ENCODE assay signal across 21 cellular contexts in the genomic region with DNA sequence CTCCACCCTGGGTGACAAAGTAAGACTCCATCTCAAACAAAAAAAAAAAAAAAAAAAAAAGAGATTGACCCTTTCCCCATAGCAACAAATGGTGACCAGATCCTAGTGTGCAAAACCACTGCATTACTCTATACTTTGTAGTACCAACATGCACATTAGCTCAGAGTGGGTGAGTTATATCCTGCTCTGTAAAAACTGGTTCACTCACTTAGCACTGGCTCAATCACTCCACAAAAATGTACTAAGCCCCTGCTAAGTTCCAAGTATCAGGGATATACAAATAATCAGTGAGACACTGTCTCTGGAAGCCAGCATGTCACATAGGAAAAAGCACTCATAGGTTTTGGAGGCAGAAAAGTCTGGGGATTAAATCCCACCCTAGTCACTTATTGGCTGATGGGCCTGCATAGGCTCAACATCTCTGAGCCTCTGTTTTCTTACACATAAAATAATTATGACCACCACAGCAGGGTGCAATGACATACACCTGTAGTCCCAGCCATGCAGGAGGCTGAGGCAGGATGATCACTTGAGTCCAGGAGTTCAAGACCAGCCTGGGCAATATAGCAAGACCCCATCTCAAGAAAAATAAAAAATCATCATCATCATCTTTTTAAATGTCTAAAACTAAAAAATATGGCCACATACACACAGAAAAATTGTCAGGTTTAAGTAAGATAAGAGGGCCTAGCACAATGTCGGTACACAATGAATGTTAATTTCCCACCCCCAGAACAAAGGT. TPM values are rescaled to one million over a fixed set of nuclear protein-coding genes. Genes with fewer than 3 reads are reported as not detected.
A peak's percentile ranks its signal among the peaks of the same experiment; 100 is the strongest.
DNase-seq lines count a peak whose midpoint lies in the region; ATAC-seq and TF ChIP-seq lines count a peak whose summit lies in the region.
"Had no signal": no experiment of that assay in that cellular context is flagged by ENCODE, and none has a peak within 500 bp of the region (broad histone marks: within the 10 kb centered on the region; RNA-seq: fewer than 3 reads in every experiment).

No MANE protein-coding gene starts in this region.

- no peak overlapping the region for H2AFZ ChIP-seq in mammary epithelial cell (ENCODE audit: low read depth, low read length)
- H2AFZ ChIP-seq in smooth muscle cell (ENCODE audit: low read depth) = no peak overlapping the region

- no peaks in the 10 kb centered on the region for H3K4me1 Mint-ChIP-seq in MCF 10A (ENCODE audit: insufficient read depth, unreplicated experiment)

- H4K20me1 ChIP-seq in mammary epithelial cell (ENCODE audit: insufficient read depth, low read length) (no peaks in the 10 kb centered on the region), smooth muscle cell (ENCODE audit: low read depth) (peaks cover 97% of the 10 kb centered on the region)

- H3K79me2 ChIP-seq in mammary epithelial cell (ENCODE audit: insufficient read depth, low read length) = peaks cover 70% of the 10 kb centered on the region
- H3K79me2 ChIP-seq in smooth muscle cell (ENCODE audit: low read depth) = peaks cover 93% of the 10 kb centered on the region

- H3K9ac ChIP-seq in mammary epithelial cell (ENCODE audit: insufficient read depth, low read length) (no peak overlapping the region), smooth muscle cell (ENCODE audit: low read depth) (no peak overlapping the region)
- H3K9ac ChIP-seq: KMS-11 had no signal

- H3K27me3 Mint-ChIP-seq in MCF 10A (ENCODE audit: insufficient read depth, unreplicated experiment) = no peaks in the 10 kb centered on the region
- H3K27me3 Mint-ChIP-seq: activated CD4-positive, alpha-beta memory T cell treated with anti-CD3 and anti-CD28 coated beads for 36 hours; CD4-positive, alpha-beta T cell had no signal

- TF ChIP-seq CTCF in mammary epithelial cell (conservative IDR thresholded peaks at IDR 0.05 in 1 of 2, IDR thresholded peaks at IDR 0.05 in 1 of 2; ENCODE audit: extremely low read depth in 1 of 2, insufficient read depth in 1 of 2, low read depth in 1 of 2, low read length in 2 of 2) = no peak
- no peak for TF ChIP-seq CTCF in MCF 10A (IDR thresholded peaks at IDR 0.05; ENCODE audit: unreplicated experiment)
- no peak for TF ChIP-seq CTCF in epithelial cell of esophagus (IDR thresholded peaks at IDR 0.05; ENCODE audit: insufficient read depth, low read depth, low read length, missing control alignments)
- TF ChIP-seq CTCF in smooth muscle cell (IDR thresholded peaks at IDR 0.05; ENCODE audit: borderline replicate concordance, insufficient read depth, poor library complexity, severe bottlenecking) = no peak

- DNase-seq in mammary epithelial cell = peak; percentile 70
- DNase-seq in MCF 10A (ENCODE audit: unreplicated experiment) = no peak
- DNase-seq in RKO (ENCODE audit: low spot score) = peak; percentile 65
- DNase-seq in epithelial cell of esophagus (ENCODE audit: low read depth) = peak; percentile 84
- no peak for DNase-seq in smooth muscle cell (lab: John Stamatoyannopoulos, UW; ENCODE audit: unreplicated experiment)
- DNase-seq in NCI-H748 (lab: John Stamatoyannopoulos, UW; ENCODE audit: unreplicated experiment) = no peak
- DNase-seq: activated CD4-positive, alpha-beta memory T cell treated with anti-CD3 and anti-CD28 coated beads for 36 hours; activated naive CD4-positive, alpha-beta T cell treated with anti-CD3 and anti-CD28 coated beads for 36 hours; activated T-cell treated with anti-CD3 and anti-CD28 coated beads, Interleukin-2, amount 50 U/mL, for 1 hour; CD4-positive, alpha-beta T cell; hypothalamus; NCI-H1417 treated with DMSO at 0.1 percent for 48 hours; NCI-H2171 treated with DMSO at 0.1 percent for 48 hours; stomach; upper lobe of right lung had no signal

- no peak overlapping the region for H3K4me3 Mint-ChIP-seq in MCF 10A (ENCODE audit: unreplicated experiment)
- H3K4me3 Mint-ChIP-seq: activated CD4-positive, alpha-beta memory T cell treated with anti-CD3 and anti-CD28 coated beads for 36 hours; activated naive CD4-positive, alpha-beta T cell treated with anti-CD3 and anti-CD28 coated beads for 36 hours; CD4-positive, alpha-beta T cell; mesothelial cell of epicardium had no signal

- H3K4me2 ChIP-seq in mammary epithelial cell (ENCODE audit: insufficient read depth, low read depth, low read length) = no peak overlapping the region
- peak overlapping the region; percentile 20 for H3K4me2 ChIP-seq in smooth muscle cell
- H3K4me2 ChIP-seq: KMS-11 had no signal

- BruUV-seq in mammary epithelial cell (replicated peaks; lab: Mats Ljungman, UMichigan) = no TSS peak
- no TSS peak for BruUV-seq in MCF 10A (replicated peaks; lab: Mats Ljungman, UMichigan)

- CTCF ChIA-PET in mammary epithelial cell (lab: Charles Lee; ENCODE audit: low non-redundant PET) (interaction anchor here (0.6 kb wide), 1 partner anchor 16 kb away, joined by 23 read pairs; no protein-coding TSS in a partner anchor), MCF 10A (lab: Yijun Ruan, JAX) (no interaction called here)

- ATAC-seq in GM21717 (IDR thresholded peaks at IDR 0.05; ENCODE audit: unreplicated experiment) (no peak), GM21528 (IDR thresholded peaks at IDR 0.05; ENCODE audit: low FRiP score, unreplicated experiment) (no peak)
- ATAC-seq: upper lobe of right lung had no signal

- H3K4me3 ChIP-seq in mammary epithelial cell (replicated peaks in 1 of 3; ENCODE audit: insufficient read depth in 1 of 3, low read depth in 2 of 3, low read length in 3 of 3) (no peak overlapping the region), epithelial cell of esophagus (ENCODE audit: low read length) (no peak overlapping the region), smooth muscle cell (no peak overlapping the region)
- H3K4me3 ChIP-seq: breast epithelium, stomach, upper lobe of right lung had no signal

- POLR2A ChIA-PET in MCF 10A (lab: Yijun Ruan, JAX) = no interaction called here

- dilution Hi-C loops in mammary epithelial cell (cut with HindIII; ENCODE audit: low sequenced_read_pairs) = no loop called here

- H3K4me1 ChIP-seq in mammary epithelial cell (ENCODE audit: insufficient read depth, low read length) (peaks cover 8% of the 10 kb centered on the region), smooth muscle cell (ENCODE audit: low read depth) (no peaks in the 10 kb centered on the region)
- H3K4me1 ChIP-seq: breast epithelium, stomach, upper lobe of right lung had no signal

- H3K36me3 ChIP-seq in mammary epithelial cell (ENCODE audit: insufficient read depth, low read length) = no peaks in the 10 kb centered on the region
- no peaks in the 10 kb centered on the region for H3K36me3 ChIP-seq in smooth muscle cell (ENCODE audit: low read depth)
- H3K36me3 ChIP-seq: breast epithelium, stomach, upper lobe of right lung had no signal

- intact Hi-C loops in mammary epithelial cell (cut with micrococcal nuclease) = no loop called here
- intact Hi-C loops in MCF 10A (cut with micrococcal nuclease) = no loop called here

- no peak overlapping the region for H3K27ac Mint-ChIP-seq in MCF 10A (ENCODE audit: low read depth, unreplicated experiment)
- H3K27ac Mint-ChIP-seq: activated CD4-positive, alpha-beta memory T cell treated with anti-CD3 and anti-CD28 coated beads for 36 hours; activated naive CD4-positive, alpha-beta T cell treated with anti-CD3 and anti-CD28 coated beads for 36 hours; CD4-positive, alpha-beta T cell; mesothelial cell of epicardium had no signal

- H3K36me3 Mint-ChIP-seq in MCF 10A (ENCODE audit: insufficient read depth, unreplicated experiment) = peaks cover 4% of the 10 kb centered on the region

- H3K9me3 Mint-ChIP-seq in MCF 10A (ENCODE audit: unreplicated experiment) = no peaks in the 10 kb centered on the region
- H3K9me3 Mint-ChIP-seq: activated CD4-positive, alpha-beta memory T cell treated with anti-CD3 and anti-CD28 coated beads for 36 hours; activated naive CD4-positive, alpha-beta T cell treated with anti-CD3 and anti-CD28 coated beads for 36 hours; CD4-positive, alpha-beta T cell had no signal

- WGBS in mammary epithelial cell (ENCODE audit: low coverage, missing lambda C conversion rate) = 100% methylated on average over 1 of the region's 1 CpG
- WGBS in smooth muscle cell (ENCODE audit: low lambda C conversion rate) = 85% methylated on average over 1 of the region's 1 CpG

- H3K9me3 ChIP-seq in mammary epithelial cell (replicated peaks; ENCODE audit: insufficient read depth, low read length) (no peaks in the 10 kb centered on the region), smooth muscle cell (replicated peaks; ENCODE audit: low read depth) (no peaks in the 10 kb centered on the region)
- H3K9me3 ChIP-seq: breast epithelium, stomach, upper lobe of right lung had no signal

- peaks cover 5% of the 10 kb centered on the region for H3F3A ChIP-seq in smooth muscle cell (ENCODE audit: low read depth)

- in situ Hi-C loops in mammary epithelial cell (cut with MboI; ENCODE audit: low sequenced_read_pairs in 2 of 2) = no loop called here

- H3K27me3 ChIP-seq in mammary epithelial cell (ENCODE audit: insufficient read depth, low read length) (no peaks in the 10 kb centered on the region), smooth muscle cell (ENCODE audit: low read depth) (no peaks in the 10 kb centered on the region)
- H3K27me3 ChIP-seq: breast epithelium, stomach, upper lobe of right lung had no signal

- H3K27ac ChIP-seq in mammary epithelial cell (ENCODE audit: insufficient read depth, low read depth, low read length) = no peak overlapping the region
- H3K27ac ChIP-seq in smooth muscle cell (ENCODE audit: low read depth) = peak overlapping the region; percentile 76
- H3K27ac ChIP-seq: breast epithelium, HL-60, KMS-11, stomach, upper lobe of right lung had no signal

RNA-seq across cellular contexts. Expression of a gene that starts 11.9 kb away (rescaled TPM):
- total RNA-seq in mammary epithelial cell (10 to 100 TPM; 28.2 to 33.4 TPM), MCF 10A (2022) (13.8 and 14.8 TPM in 2 replicates), smooth muscle cell (32.5 and 39.3 TPM in 2 replicates)
- polyA plus RNA-seq in mammary epithelial cell (16.1 TPM), smooth muscle cell (10.8 and 13.0 TPM in 2 replicates)
- polyA minus RNA-seq in mammary epithelial cell = 70.6 TPM

Comparison
In these comparisons a context has a peak if more than half of its experiments do, and no peak if none do; other contexts are left out.
1. DNase-seq: peak in mammary epithelial cell (single experiment), RKO (single experiment) and epithelial cell of esophagus (single experiment); none in MCF 10A (single experiment), smooth muscle cell (single experiment) and NCI-H748 (single experiment).